30 cellular contexts compared by ENCODE assay signal in genomic region chrX:44063611-44064010, GRCh38.
"Had no signal": no experiment of that assay in that cellular context is flagged by ENCODE, and none has a peak within 500 bp of the region (broad histone marks: within the 10 kb centered on the region; RNA-seq: fewer than 3 reads in every experiment).

No MANE protein-coding gene starts in this region.

- H3K4me2 ChIP-seq: PC-9 had no signal

- H3K27me3 ChIP-seq: cardiac muscle cell had no signal

- H2AFZ ChIP-seq: PC-9 had no signal

- H3K27ac ChIP-seq: cardiac muscle cell, RWPE1, VCaP had no signal

- H3K4me3 ChIP-seq: cardiac muscle cell, PC-9 had no signal

- H3K36me3 ChIP-seq: cardiac muscle cell had no signal

- DNase-seq: activated B cell treated with CpG ODN at 0.5 μM for 24 hours; activated CD4-positive, alpha-beta memory T cell treated with anti-CD3 and anti-CD28 coated beads for 36 hours; activated CD4-positive, alpha-beta T cell treated with anti-CD3 and anti-CD28 coated beads for 4 hours; activated CD4-positive, alpha-beta T cell treated with anti-CD3 and anti-CD28 coated beads, Interleukin-2, amount 50 U/mL, for 1 hour; activated CD4-positive, CD25-positive, alpha-beta regulatory T cell treated with anti-CD3 and anti-CD28 coated beads, Interleukin-2, amount 50 U/mL, for 72 hours; activated CD8-positive, alpha-beta memory T cell treated with anti-CD3 and anti-CD28 coated beads, Interleukin-2, amount 50 U/mL, for 4 hours; activated effector memory CD4-positive, alpha-beta T cell treated with Interleukin-2 at 50 U/mL for 16 hours; activated naive CD4-positive, alpha-beta T cell treated with anti-CD3 and anti-CD28 coated beads, Interleukin-2, amount 10 ng/mL, durations not matched to agents 7 days and 5 days; activated naive CD8-positive, alpha-beta T cell treated with anti-CD3 and anti-CD28 coated beads, Interleukin-2, amount 50 U/mL, for 24 hours; activated T-cell treated with anti-CD3 and anti-CD28 coated beads for 4 hours; activated T-cell treated with anti-CD3 and anti-CD28 coated beads, Interleukin-2, amount 50 U/mL, for 4 hours; anterior cingulate cortex; KG1; NCI-H1092 treated with DMSO at 0.1 percent for 48 hours; NCI-H1417 treated with DMSO at 0.1 percent for 48 hours; NCI-H187 treated with DMSO at 0.1 percent for 48 hours; NCI-H2081 treated with DMSO at 0.1 percent for 48 hours; NCI-H345; NCI-H524 treated with DMSO at 0.1 percent for 48 hours; NCI-H748 treated with DMSO at 0.1 percent for 48 hours; NK-92 treated with Interleukin-12 subunit alpha and Interleukin-12 subunit beta, amount 100 ng/mL, for 24 hours; Right ventricle myocardium superior; SW 1271; T-helper 1 cell; T-helper 2 cell; T-helper 9 cell had no signal

- ATAC-seq: activated T-cell treated with anti-CD3 and anti-CD28 coated beads, Interleukin-2, amount 50 U/mL, for 4 hours had no signal
